Comparison of ENCODE assay signal across 16 cellular contexts in genomic region chr14:85577542-85578140, GRCh38. TPM values are rescaled to one million over a fixed set of nuclear protein-coding genes. Genes with fewer than 3 reads are reported as not detected.
DNase-seq lines count a peak whose midpoint lies in the region; ATAC-seq, FAIRE-seq and TF ChIP-seq lines count a peak whose summit lies in the region.
"Had no signal": no experiment of that assay in that cellular context is flagged by ENCODE, and none has a peak within 500 bp of the region (broad histone marks: within the 10 kb centered on the region; RNA-seq: fewer than 3 reads in every experiment).

No MANE protein-coding gene starts in this region.

- no peak overlapping the region for H3K23ac ChIP-seq in H1 (ENCODE audit: insufficient read length)

- H3K4me1 Mint-ChIP-seq in CD4-positive, alpha-beta T cell (ENCODE audit: low read depth): no peaks in the 10 kb centered on the region

- CTCF ChIA-PET in SK-N-SH (lab: Yijun Ruan, JAX): no interaction called here
- CTCF ChIA-PET in H1 (lab: Charles Lee; ENCODE audit: partially characterized antibody): interaction anchor here (1.9 kb wide), 1 partner anchor 35 kb away, joined by 6 read pairs; no protein-coding TSS in a partner anchor
- CTCF ChIA-PET in CD4-positive, alpha-beta T cell (lab: Charles Lee): interaction anchor here (1.0 kb wide), 1 partner anchor 9 kb away, joined by 4 read pairs; no protein-coding TSS in a partner anchor

- H4K5ac ChIP-seq in H1 (ENCODE audit: insufficient read length, low read depth, low read length): no peak overlapping the region

- H4K8ac ChIP-seq in H1 (ENCODE audit: extremely low read depth, insufficient read depth, low read length): no peak overlapping the region

- no peak overlapping the region for H2AK5ac ChIP-seq in H1 (ENCODE audit: low read depth, low read length)

- H3K4me1 ChIP-seq in SK-N-SH (ENCODE audit: control insufficient read depth in 1 of 2, insufficient read depth in 2 of 2, low read depth in 1 of 2, low read length in 1 of 2) (peaks cover 0 to 71% of the 10 kb centered on the region in 2 experiments; a peak in 3 of 4 replicates), H1 (replicated peaks in 1 of 4; ENCODE audit: control insufficient read depth in 3 of 4, insufficient read depth in 4 of 4, low read length in 3 of 4) (peaks cover 3 to 17% (median 10%) of the 10 kb centered on the region in 4 experiments; a peak in 4 of 7 replicates), osteoblast (ENCODE audit: insufficient read depth, low read length) (peaks cover 62% of the 10 kb centered on the region)

- no peak overlapping the region for H3K4me3 Mint-ChIP-seq in CD4-positive, alpha-beta T cell

- no peak overlapping the region for H3K56ac ChIP-seq in H1 (replicated peaks; ENCODE audit: insufficient read length, low read depth, low read length)

- WGBS in SK-N-SH (ENCODE audit: low lambda C conversion rate): 63% methylated on average over 7 of the region's 7 CpGs
- WGBS in H1 (ENCODE audit: extremely low coverage in 1 of 2, insufficient coverage in 1 of 2, insufficient read length in 1 of 2, insufficient replicate concordance in 2 of 2, low coverage in 1 of 2, low lambda C conversion rate in 2 of 2, missing lambda C conversion rate in 1 of 2), 2 experiments: 88% methylated on average over 7 of the region's 7 CpGs; no CpG with 5 or more reads in 1 of the 2 experiments

- H3K27ac Mint-ChIP-seq in CD4-positive, alpha-beta T cell: no peak overlapping the region

- FAIRE-seq in H1 (lab: Jason Lieb, UNC): no peak
- FAIRE-seq: K562 had no signal

- no peak for TF ChIP-seq EP300 in SK-N-SH (IDR thresholded peaks at IDR 0.05; ENCODE audit: borderline replicate concordance in 1 of 2, low read depth in 1 of 2, low read length in 1 of 2)
- no peak for TF ChIP-seq EP300 in H1 (IDR thresholded peaks at IDR 0.05; ENCODE audit: borderline replicate concordance in 1 of 2, low read depth in 2 of 2, low read length in 2 of 2)

- H3F3A ChIP-seq in SK-N-SH (replicated peaks; ENCODE audit: insufficient read depth): peaks cover 30% of the 10 kb centered on the region

- H3K79me1 ChIP-seq in H1 (ENCODE audit: low read depth, low read length): no peaks in the 10 kb centered on the region

- H2AFZ ChIP-seq in SK-N-SH (ENCODE audit: low read depth) (peak overlapping the region; percentile 13; the same call in 1 of the 2 replicates), H1 (ENCODE audit: low read length) (no peak overlapping the region), osteoblast (ENCODE audit: low read length) (peak overlapping the region; percentile 12)
- H2AFZ ChIP-seq: PC-9 had no signal

- TF ChIP-seq RAD21 in SK-N-SH (IDR thresholded peaks at IDR 0.05; ENCODE audit: low read length): no peak
- no peak for TF ChIP-seq RAD21 in H1 (IDR thresholded peaks at IDR 0.05 in 1 of 2, conservative IDR thresholded peaks at IDR 0.05 in 1 of 2; ENCODE audit: low read depth in 2 of 2, low read length in 2 of 2)

- no peaks in the 10 kb centered on the region for H3K9me3 Mint-ChIP-seq in CD4-positive, alpha-beta T cell

- no peak for TF ChIP-seq CTCF in SK-N-SH (IDR thresholded peaks at IDR 0.05)
- TF ChIP-seq CTCF in H1 (IDR thresholded peaks at IDR 0.05; ENCODE audit: control extremely low read depth in 1 of 3, insufficient read depth in 1 of 3, low read depth in 1 of 3, low read length in 3 of 3): no peak
- TF ChIP-seq CTCF in osteoblast (IDR thresholded peaks at IDR 0.05; ENCODE audit: extremely low read depth, low read depth, low read length): no peak
- TF ChIP-seq CTCF in CD4-positive, alpha-beta T cell (IDR thresholded peaks at IDR 0.05): no peak

- peak overlapping the region in 1 of 2 experiments; percentile 66; a peak in 2 of 4 replicates for H3K27ac ChIP-seq in SK-N-SH (ENCODE audit: low read depth in 2 of 2, low read length in 1 of 2)
- H3K27ac ChIP-seq in H1 (ENCODE audit: low read depth, low read length): no peak overlapping the region
- H3K27ac ChIP-seq in osteoblast (ENCODE audit: low read depth, low read length): peak overlapping the region; percentile 36
- no peak overlapping the region for H3K27ac ChIP-seq in CD4-positive, alpha-beta T cell (ENCODE audit: low read depth, low read length)
- H3K27ac ChIP-seq: 22Rv1, PC-9 had no signal

- DNase-seq in SK-N-SH: no peak
- no peak for DNase-seq in H1 (ENCODE audit: low read depth in 1 of 2, low spot score in 2 of 2)
- no peak for DNase-seq in osteoblast (ENCODE audit: insufficient read length, low spot score, missing footprints)
- DNase-seq in CD4-positive, alpha-beta T cell: no peak
- no peak for DNase-seq in ureter (ENCODE audit: low spot score)
- DNase-seq in DMS 273 treated with DMSO at 0.1 percent for 48 hours (lab: John Stamatoyannopoulos, UW): no peak
- no peak for DNase-seq in NCI-H1048 (lab: John Stamatoyannopoulos, UW)
- DNase-seq: H7, NCI-H1092 treated with DMSO at 0.1 percent for 48 hours, NCI-H1694, NCI-H2107, PC-9 had no signal

- H3K4me3 ChIP-seq in SK-N-SH (ENCODE audit: low read depth in 2 of 2, low read length in 1 of 2) (no peak overlapping the region), H1 (ENCODE audit: extremely low read depth in 1 of 4, insufficient read depth in 2 of 4, low read depth in 3 of 4, low read length in 4 of 4) (no peak overlapping the region), osteoblast (ENCODE audit: insufficient read depth, low read length) (no peak overlapping the region)
- H3K4me3 ChIP-seq: K562, PC-9 had no signal

- POLR2A ChIA-PET in SK-N-SH (lab: Yijun Ruan, JAX): no interaction called here
- POLR2A ChIA-PET in H1 (lab: Charles Lee; ENCODE audit: partially characterized antibody): interaction anchor here (0.6 kb wide), 1 partner anchor 47 kb away, joined by 3 read pairs; no protein-coding TSS in a partner anchor
- POLR2A ChIA-PET in CD4-positive, alpha-beta T cell (lab: Charles Lee): no interaction called here

- H3K9me3 ChIP-seq in SK-N-SH: no peaks in the 10 kb centered on the region
- no peaks in the 10 kb centered on the region for H3K9me3 ChIP-seq in H1 (ENCODE audit: insufficient read depth in 2 of 2, low read depth in 1 of 2, low read length in 1 of 2)
- H3K9me3 ChIP-seq in osteoblast (ENCODE audit: low read depth, low read length): no peaks in the 10 kb centered on the region
- no peaks in the 10 kb centered on the region for H3K9me3 ChIP-seq in CD4-positive, alpha-beta T cell (ENCODE audit: control insufficient read depth, low read length)

- H4K20me1 ChIP-seq in SK-N-SH (ENCODE audit: insufficient read depth) (no peaks in the 10 kb centered on the region), H1 (replicated peaks in 1 of 2; ENCODE audit: control insufficient read depth in 1 of 2, insufficient read depth in 2 of 2, low read length in 2 of 2) (no peaks in the 10 kb centered on the region), osteoblast (ENCODE audit: insufficient read depth, low read length) (no peaks in the 10 kb centered on the region)

- H2BK12ac ChIP-seq in H1 (ENCODE audit: low read depth, low read length): peak overlapping the region; percentile 46; the same call in 1 of the 2 replicates

- H3K27me3 ChIP-seq in SK-N-SH (ENCODE audit: insufficient read depth) (no peaks in the 10 kb centered on the region), H1 (replicated peaks in 1 of 4; ENCODE audit: control insufficient read depth in 3 of 4, extremely low read depth in 1 of 4, insufficient read depth in 3 of 4, low read length in 3 of 4) (peaks cover 0 to 2% (median 0%) of the 10 kb centered on the region in 4 experiments; a peak in 1 of 7 replicates), osteoblast (ENCODE audit: insufficient read depth, low read length) (no peaks in the 10 kb centered on the region)
- no peaks in the 10 kb centered on the region for H3K27me3 ChIP-seq in CD4-positive, alpha-beta T cell (ENCODE audit: control insufficient read depth, insufficient read depth, low read length)

- H4K91ac ChIP-seq in H1 (replicated peaks; ENCODE audit: insufficient read length, low read length): no peak overlapping the region

- H3K18ac ChIP-seq in H1 (ENCODE audit: extremely low read depth, low read length): no peak overlapping the region

- H3K36me3 ChIP-seq in SK-N-SH (replicated peaks in 1 of 2; ENCODE audit: control insufficient read depth in 1 of 2, insufficient read depth in 2 of 2, low read length in 1 of 2) (no peaks in the 10 kb centered on the region), H1 (ENCODE audit: control insufficient read depth in 2 of 4, insufficient read depth in 4 of 4, low read length in 3 of 4) (no peaks in the 10 kb centered on the region), osteoblast (ENCODE audit: insufficient read depth, low read length) (no peaks in the 10 kb centered on the region)

- TF ChIP-seq POLR2A in H1 (IDR thresholded peaks at IDR 0.05; ENCODE audit: control extremely low read depth in 1 of 2, low read depth in 2 of 2, low read length in 2 of 2): no peak

- H2BK20ac ChIP-seq in H1 (ENCODE audit: low read length): peak overlapping the region; percentile 73; the same call in 1 of the 2 replicates

- no peaks in the 10 kb centered on the region for H3K36me3 Mint-ChIP-seq in CD4-positive, alpha-beta T cell (ENCODE audit: low read depth)

- no peak overlapping the region for H3K14ac ChIP-seq in H1 (ENCODE audit: insufficient read length)

- no peaks in the 10 kb centered on the region; the same call in 1 of the 2 replicates for H3K23me2 ChIP-seq in H1 (ENCODE audit: low read depth, low read length)

- no peak overlapping the region for H2BK120ac ChIP-seq in H1 (replicated peaks; ENCODE audit: low read depth, low read length)

- H3K9ac ChIP-seq in SK-N-SH (no peak overlapping the region), H1 (replicated peaks in 1 of 4; ENCODE audit: extremely low read depth in 1 of 4, low read depth in 3 of 4, low read length in 3 of 4) (no peak overlapping the region)

- H3K4ac ChIP-seq in H1 (replicated peaks; ENCODE audit: insufficient read length, low read depth, low read length): no peak overlapping the region

- H2BK5ac ChIP-seq in H1 (ENCODE audit: low read depth, low read length): no peak overlapping the region

- intact Hi-C loops in CD4-positive, alpha-beta T cell (cut with DNase I, micrococcal nuclease): no loop called here

- H3K4me2 ChIP-seq in SK-N-SH (peak overlapping the region; percentile 31; the same call in 1 of the 2 replicates), H1 (ENCODE audit: insufficient read depth in 1 of 2, low read depth in 2 of 2, low read length in 2 of 2) (no peak overlapping the region), osteoblast (ENCODE audit: insufficient read depth, low read length) (peak overlapping the region; percentile 52)
- H3K4me2 ChIP-seq: PC-9 had no signal

- no peak overlapping the region; the same call in 1 of the 2 replicates for H2BK15ac ChIP-seq in H1 (ENCODE audit: low read length)

- H3K9me2 ChIP-seq in SK-N-SH: no peaks in the 10 kb centered on the region

- H3K27me3 Mint-ChIP-seq in CD4-positive, alpha-beta T cell: no peaks in the 10 kb centered on the region

- ATAC-seq in SK-N-SH treated with all-trans-retinoic acid at 6 μM for 48 hours: no peak
- no peak for ATAC-seq in CD4-positive, alpha-beta T cell (ENCODE audit: poor library complexity)
- ATAC-seq: K562 had no signal

- peaks cover 51% of the 10 kb centered on the region for H3K79me2 ChIP-seq in SK-N-SH (ENCODE audit: insufficient read depth)
- no peaks in the 10 kb centered on the region for H3K79me2 ChIP-seq in H1 (ENCODE audit: control insufficient read depth in 1 of 2, insufficient read depth in 2 of 2, low read length in 2 of 2)
- H3K79me2 ChIP-seq in osteoblast (ENCODE audit: insufficient read depth, low read length): peaks cover 12% of the 10 kb centered on the region

RNA-seq across cellular contexts. Expression of gene FLRT2, which starts 47.7 kb away (rescaled TPM):
- 10.8 and 14.1 TPM in 2 replicates for polyA plus RNA-seq in SK-N-SH (2012; rRNA removed)
- polyA plus RNA-seq in SK-N-SH (2012; cell fraction: cytosol; rRNA removed): 5.9 and 7.3 TPM in 2 replicates
- polyA plus RNA-seq in SK-N-SH (2012; cell fraction: nucleus; rRNA removed): 23.0 and 43.1 TPM in 2 replicates
- total RNA-seq in H1 (2021; fragmentation: NEBNext Ultra II Directional; extraction: Animal tissue kit (Norgen Biotek cat#: 25700)): 6.7 and 6.9 TPM in 2 replicates
- 2.4 and 2.6 TPM in 2 replicates for polyA plus RNA-seq in H1 (2011; rRNA removed)
- polyA plus RNA-seq in H1 (2011; cell fraction: cytosol; rRNA removed): 2.7 TPM
- polyA plus RNA-seq in H1 (2011; cell fraction: nucleus; rRNA removed): 4.6 TPM
- polyA plus RNA-seq in H1 (2012, experiment 1 of 2): 2.6 to 6.2 TPM (median 4.1 TPM) in 4 replicates
- 0.37 TPM for polyA plus RNA-seq in H1 (2012, experiment 2 of 2)
- polyA plus RNA-seq in H1 (2013, experiment 1 of 2): 2.9 TPM
- 2.7 TPM for polyA plus RNA-seq in H1 (2013, experiment 2 of 2)
- 10.1 and 14.3 TPM in 2 replicates for polyA minus RNA-seq in H1 (2011; rRNA and poly(A)+ RNA removed)
- 4.2 TPM for polyA minus RNA-seq in H1 (2011; cell fraction: cytosol; rRNA and poly(A)+ RNA removed)
- 14.5 TPM for polyA minus RNA-seq in H1 (2011; cell fraction: nucleus; rRNA and poly(A)+ RNA removed)
- total RNA-seq in osteoblast: 39.1 and 46.3 TPM in 2 replicates
- total RNA-seq in CD4-positive, alpha-beta T cell: not detected
- 25.5 TPM for total RNA-seq in ureter
- total RNA-seq: HT-29 had no signal
- polyA plus RNA-seq: K562 had no signal

Comparison
In these comparisons a context has a peak if more than half of its experiments do, and no peak if none do; other contexts are left out.
1. H3K4me2 ChIP-seq: peak in SK-N-SH (single experiment) and osteoblast (single experiment); none in H1 (0 of 2).